Comparison of ENCODE assay signal across 18 cellular contexts in genomic region chr16:22621571-22622148, GRCh38.
"Had no signal": no experiment of that assay in that cellular context is flagged by ENCODE, and none has a peak within 500 bp of the region (broad histone marks: within the 10 kb centered on the region; RNA-seq: fewer than 3 reads in every experiment).

No MANE protein-coding gene starts in this region.

- H3K27me3 ChIP-seq: right atrium auricular region had no signal

- H3K9me3 ChIP-seq: neutrophil had no signal

- FAIRE-seq: colon, small intestine had no signal

- H3K36me3 ChIP-seq: heart left ventricle, neutrophil, right atrium auricular region had no signal

- H3K36me3 Mint-ChIP-seq: naive thymus-derived CD4-positive, alpha-beta T cell had no signal

- H3K4me1 Mint-ChIP-seq: naive thymus-derived CD4-positive, alpha-beta T cell had no signal

- DNase-seq: effector memory CD8-positive, alpha-beta T cell; erythroblast; foreskin melanocyte; heart left ventricle; hippocampal formation; kidney glomerular epithelial cell; mammary epithelial cell; naive thymus-derived CD4-positive, alpha-beta T cell; posterior cingulate gyrus; small intestine; stimulated activated CD4-positive, alpha-beta T cell treated with anti-CD3 and anti-CD28 coated beads, Interleukin-12 subunit alpha, Interleukin-12 subunit beta, amount 100 ng/mL, for 4 hours; stimulated activated naive CD4-positive, alpha-beta T cell treated with Interleukin-2 at 50 U/mL for 16 hours; trophoblast cell had no signal

- H3K4me1 ChIP-seq: heart left ventricle, right atrium auricular region had no signal

- H3K9me3 Mint-ChIP-seq: dendritic cell treated with granulocyte-macrophage colony-stimulating factor and Interleukin-4, amounts not matched to agents 40 ng/mL and 50 ng/mL, for 4 days; effector memory CD8-positive, alpha-beta T cell; naive thymus-derived CD4-positive, alpha-beta T cell had no signal

- H3K4me3 ChIP-seq: heart left ventricle, right atrium auricular region had no signal

- H3K4me3 Mint-ChIP-seq: dendritic cell treated with granulocyte-macrophage colony-stimulating factor and Interleukin-4, amounts not matched to agents 40 ng/mL and 50 ng/mL, for 4 days; effector memory CD8-positive, alpha-beta T cell; naive thymus-derived CD4-positive, alpha-beta T cell had no signal

- ATAC-seq: effector memory CD8-positive, alpha-beta T cell; heart left ventricle; left lobe of liver; naive thymus-derived CD4-positive, alpha-beta T cell had no signal

- H3K27ac ChIP-seq: heart left ventricle, neutrophil, right atrium auricular region had no signal

- H3K27ac Mint-ChIP-seq: dendritic cell treated with granulocyte-macrophage colony-stimulating factor and Interleukin-4, amounts not matched to agents 40 ng/mL and 50 ng/mL, for 4 days; effector memory CD8-positive, alpha-beta T cell; naive thymus-derived CD4-positive, alpha-beta T cell had no signal
